1 cellular context compared by ENCODE assay signal in the genomic region with DNA sequence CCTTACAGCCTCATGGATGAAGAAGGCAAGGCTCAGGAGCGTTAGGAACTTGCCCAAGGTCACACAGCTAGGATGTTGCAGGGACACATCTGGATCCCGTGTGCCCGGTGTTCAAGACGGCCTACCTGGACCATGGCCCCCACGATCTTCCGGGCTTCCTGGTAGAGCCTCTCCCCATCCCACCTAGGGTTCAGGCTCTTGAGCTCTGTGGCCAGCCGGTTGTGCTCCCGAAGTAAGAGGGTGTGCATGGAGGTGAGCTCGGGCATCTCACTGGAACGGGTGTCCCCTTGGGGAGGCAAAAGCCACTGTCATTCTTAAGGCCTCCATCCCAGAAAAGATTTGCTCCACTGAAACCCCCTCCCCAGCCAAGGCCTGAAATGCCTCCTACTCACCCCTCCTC.
TF ChIP-seq lines count a peak whose summit lies in the region.

No MANE protein-coding gene starts in this region.

TF ChIP-seq in SK-N-SH treated with all-trans-retinoic acid at 6 μM for 48 hours, 23 proteins besides CTCF, POLR2A, EP300 and RAD21 (continued from another document):
- TF ChIP-seq ZNF70 (CRISPR knock-in tag; IDR thresholded peaks at IDR 0.05) (no peak), ZNF8 (CRISPR knock-in tag; IDR thresholded peaks at IDR 0.05) (no peak), ISL1 (CRISPR knock-in tag; IDR thresholded peaks at IDR 0.05) (no peak), BACH2 (CRISPR knock-in tag; IDR thresholded peaks at IDR 0.05; ENCODE audit: borderline replicate concordance) (no peak), ZFP3 (CRISPR knock-in tag; IDR thresholded peaks at IDR 0.05) (no peak), GLIS3 (CRISPR knock-in tag; IDR thresholded peaks at IDR 0.05) (no peak), RARB (CRISPR knock-in tag; IDR thresholded peaks at IDR 0.05) (no peak), ESRRG (CRISPR knock-in tag; IDR thresholded peaks at IDR 0.05) (no peak), TCF4 (CRISPR knock-in tag; IDR thresholded peaks at IDR 0.05; ENCODE audit: borderline replicate concordance) (no peak), PPARA (CRISPR knock-in tag; IDR thresholded peaks at IDR 0.05; ENCODE audit: borderline replicate concordance) (no peak), OSR1 (CRISPR knock-in tag; IDR thresholded peaks at IDR 0.05) (no peak), SNAI2 (CRISPR knock-in tag; IDR thresholded peaks at IDR 0.05) (no peak), TOX (CRISPR knock-in tag; IDR thresholded peaks at IDR 0.05; ENCODE audit: borderline replicate concordance) (no peak)
- TF ChIP-seq, protein P1, sequence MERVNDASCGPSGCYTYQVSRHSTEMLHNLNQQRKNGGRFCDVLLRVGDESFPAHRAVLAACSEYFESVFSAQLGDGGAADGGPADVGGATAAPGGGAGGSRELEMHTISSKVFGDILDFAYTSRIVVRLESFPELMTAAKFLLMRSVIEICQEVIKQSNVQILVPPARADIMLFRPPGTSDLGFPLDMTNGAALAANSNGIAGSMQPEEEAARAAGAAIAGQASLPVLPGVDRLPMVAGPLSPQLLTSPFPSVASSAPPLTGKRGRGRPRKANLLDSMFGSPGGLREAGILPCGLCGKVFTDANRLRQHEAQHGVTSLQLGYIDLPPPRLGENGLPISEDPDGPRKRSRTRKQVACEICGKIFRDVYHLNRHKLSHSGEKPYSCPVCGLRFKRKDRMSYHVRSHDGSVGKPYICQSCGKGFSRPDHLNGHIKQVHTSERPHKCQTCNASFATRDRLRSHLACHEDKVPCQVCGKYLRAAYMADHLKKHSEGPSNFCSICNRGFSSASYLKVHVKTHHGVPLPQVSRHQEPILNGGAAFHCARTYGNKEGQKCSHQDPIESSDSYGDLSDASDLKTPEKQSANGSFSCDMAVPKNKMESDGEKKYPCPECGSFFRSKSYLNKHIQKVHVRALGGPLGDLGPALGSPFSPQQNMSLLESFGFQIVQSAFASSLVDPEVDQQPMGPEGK (CRISPR knock-in tag; IDR thresholded peaks at IDR 0.05; ENCODE audit: borderline replicate concordance), result no peak
